In the genomic region with DNA sequence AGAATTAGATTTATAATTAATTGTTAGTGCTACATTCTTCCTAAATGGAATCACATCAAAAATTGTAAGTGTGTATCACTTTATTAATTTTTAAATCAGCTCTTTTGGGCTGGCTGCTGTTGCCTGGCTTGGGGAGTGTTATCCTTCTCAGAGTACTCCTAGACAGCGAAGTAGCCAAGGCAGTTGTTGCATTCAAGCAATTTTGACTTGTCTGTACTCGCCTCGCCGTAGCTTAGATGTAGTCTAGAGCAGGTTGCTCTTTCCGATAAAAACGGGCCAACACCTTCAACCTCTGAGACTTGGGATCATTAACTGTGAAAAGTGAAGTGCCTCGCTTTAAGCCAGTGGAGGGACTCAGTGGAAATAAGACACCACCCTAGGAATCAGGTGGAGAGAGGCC, we compare ENCODE assay signal across 21 cellular contexts.
"Had no signal": no experiment of that assay in that cellular context is flagged by ENCODE, and none has a peak within 500 bp of the region (broad histone marks: within the 10 kb centered on the region; RNA-seq: fewer than 3 reads in every experiment).

No MANE protein-coding gene starts in this region.

- ATAC-seq: activated CD8-positive, alpha-beta memory T cell treated with anti-CD3 and anti-CD28 coated beads, Interleukin-2, amount 10 ng/mL, durations not matched to agents 7 days and 5 days; body of pancreas; T-helper 17 cell had no signal

- H3K4me3 ChIP-seq: ascending aorta, body of pancreas, cardiac muscle cell, PC-9 had no signal

- H2AFZ ChIP-seq: PC-9 had no signal

- H3K27ac ChIP-seq: ascending aorta, body of pancreas, cardiac muscle cell, PC-9 had no signal

- H3K36me3 ChIP-seq: ascending aorta, cardiac muscle cell had no signal

- H3K4me1 ChIP-seq: body of pancreas had no signal

- DNase-seq: activated CD4-positive, alpha-beta T cell treated with anti-CD3 and anti-CD28 coated beads for 48 hours; activated CD4-positive, alpha-beta T cell treated with anti-CD3 and anti-CD28 coated beads, Interleukin-2, amount 50 U/mL, for 4 hours; activated CD4-positive, CD25-positive, alpha-beta regulatory T cell treated with anti-CD3 and anti-CD28 coated beads, Interleukin-2, amount 50 U/mL, for 72 hours; activated CD8-positive, alpha-beta memory T cell treated with anti-CD3 and anti-CD28 coated beads, Interleukin-2, amount 10 ng/mL, durations not matched to agents 7 days and 5 days; activated effector memory CD4-positive, alpha-beta T cell treated with Interleukin-2 at 50 U/mL for 16 hours; activated naive CD4-positive, alpha-beta T cell; activated T-cell treated with anti-CD3 and anti-CD28 coated beads, Interleukin-2, amount 50 U/mL, for 24 hours; body of pancreas; KG1; NCI-H1092; NCI-H1436; NCI-H1694 treated with DMSO at 0.1 percent for 48 hours; NCI-H2029 treated with DMSO at 0.1 percent for 48 hours; NCI-H226; NCI-H69; PC-9; SHP77 treated with DMSO at 0.1 percent for 48 hours; T-helper 17 cell; T-helper 9 cell had no signal

- H3K4me2 ChIP-seq: PC-9 had no signal

- H3K9me3 ChIP-seq: ascending aorta, body of pancreas had no signal

- H3K27me3 ChIP-seq: ascending aorta, body of pancreas, cardiac muscle cell had no signal
